ENCODE assay signal across 1 cellular context in genomic region chr6:31776961-31777666, GRCh38.
TF ChIP-seq lines count a peak whose summit lies in the region.

Gene VWA7, minus strand, starts transcription at chr6:31777328. Its CDS starts 549 bp downstream, at chr6:31776779.

TF ChIP-seq in K562, 482 proteins besides CTCF, POLR2A, EP300 and RAD21 (continued from another document and continues in another):
- TF ChIP-seq REST (CRISPR knock-in tag; IDR thresholded peaks at IDR 0.05; ENCODE audit: low read depth) (peak; percentile 13; the same call in 1 of the 2 replicates), PATZ1 (CRISPR knock-in tag; IDR thresholded peaks at IDR 0.05; ENCODE audit: borderline replicate concordance) (0 out of 2 replicates have a peak, but pooled peaks have one; percentile 51), ZNF512 (tag; IDR thresholded peaks at IDR 0.05) (no peak), OTX1 (CRISPR knock-in tag; IDR thresholded peaks at IDR 0.05) (peak; percentile 78), NR4A1 (CRISPR knock-in tag; IDR thresholded peaks at IDR 0.05) (peak; percentile 79; the same call in 1 of the 2 replicates), NR4A1 (tag; IDR thresholded peaks at IDR 0.05) (peak; percentile 86), STAT5A (IDR thresholded peaks at IDR 0.05; ENCODE audit: borderline replicate concordance, low read length) (peak; percentile 71; the same call in 1 of the 2 replicates), ZKSCAN3 (CRISPR knock-in tag; IDR thresholded peaks at IDR 0.05) (no peak), HMGXB4 (CRISPR knock-in tag; IDR thresholded peaks at IDR 0.05) (peak; percentile 87; the same call in 1 of the 2 replicates), NONO (IDR thresholded peaks at IDR 0.05; ENCODE audit: low read depth in 2 of 2, low read length in 1 of 2) (no peak), MCM7 (IDR thresholded peaks at IDR 0.05) (no peak), THAP12 (CRISPR knock-in tag; IDR thresholded peaks at IDR 0.05) (peak; percentile 82; the same call in 1 of the 2 replicates), SMAD3 (CRISPR knock-in tag; conservative IDR thresholded peaks at IDR 0.05) (peak; percentile 69; the same call in 1 of the 2 replicates), TEAD4 (IDR thresholded peaks at IDR 0.05; ENCODE audit: low read length) (peak; percentile 86), TEAD4 (CRISPR knock-in tag; IDR thresholded peaks at IDR 0.05; ENCODE audit: borderline replicate concordance) (no peak), CBFA2T3 (IDR thresholded peaks at IDR 0.05) (peak; percentile 86), USF1 (CRISPR knock-in tag; IDR thresholded peaks at IDR 0.05) (peak; percentile 66), NBN (IDR thresholded peaks at IDR 0.05; ENCODE audit: low read depth) (peak; percentile 97), ZKSCAN1 (IDR thresholded peaks at IDR 0.05; ENCODE audit: low read depth, low read length) (peak; percentile 91), GTF2F1 (IDR thresholded peaks at IDR 0.05; ENCODE audit: low read depth, low read length) (peak; percentile 87), ZNF586 (CRISPR knock-in tag; conservative IDR thresholded peaks at IDR 0.05) (0 out of 2 replicates have a peak, but pooled peaks have one; percentile 53), NCOA6 (IDR thresholded peaks at IDR 0.05) (no peak), ZNF311 (CRISPR knock-in tag; IDR thresholded peaks at IDR 0.05) (no peak), SMC3 (conservative IDR thresholded peaks at IDR 0.05; ENCODE audit: insufficient read depth, low read depth, low read length) (peak; percentile 51; the same call in 1 of the 2 replicates), ZNF175 (CRISPR knock-in tag; IDR thresholded peaks at IDR 0.05; ENCODE audit: low read depth) (peak; percentile 85; the same call in 1 of the 2 replicates), FUS (optimal IDR thresholded peaks at IDR 0.05; ENCODE audit: low read depth, low read length) (no peak), MITF (IDR thresholded peaks at IDR 0.05) (peak; percentile 94), ZNF57 (CRISPR knock-in tag; IDR thresholded peaks at IDR 0.05) (0 out of 2 replicates have a peak, but pooled peaks have one; percentile 27), GABPB2 (CRISPR knock-in tag; conservative IDR thresholded peaks at IDR 0.05) (0 out of 2 replicates have a peak, but pooled peaks have one; percentile 29), E2F4 (CRISPR knock-in tag; IDR thresholded peaks at IDR 0.05; ENCODE audit: low read depth) (no peak), SIX5 (IDR thresholded peaks at IDR 0.05; ENCODE audit: borderline replicate concordance in 1 of 2, insufficient read depth in 1 of 2, low read depth in 1 of 2, low read length in 2 of 2) (no peak), SUPT5H (IDR thresholded peaks at IDR 0.05) (peak; percentile 83), DLX4 (CRISPR knock-in tag; IDR thresholded peaks at IDR 0.05) (no peak), SAFB2 (IDR thresholded peaks at IDR 0.05; ENCODE audit: borderline replicate concordance, low read depth, low read length, severe bottlenecking) (no peak), ETV6 (IDR thresholded peaks at IDR 0.05; ENCODE audit: borderline replicate concordance in 1 of 2, low read depth in 2 of 2, low read length in 1 of 2) (peak; percentile 72 to 88; a peak in 2 of 4 replicates), ETV6 (CRISPR knock-in tag; IDR thresholded peaks at IDR 0.05; ENCODE audit: borderline replicate concordance) (peak; percentile 18; the same call in 1 of the 2 replicates), RB1 (IDR thresholded peaks at IDR 0.05; ENCODE audit: low read depth) (peak; percentile 90), RBM39 (optimal IDR thresholded peaks at IDR 0.05; ENCODE audit: low read depth, low read length) (peak; percentile 0), ZNF12 (CRISPR knock-in tag; IDR thresholded peaks at IDR 0.05) (no peak), HLTF (IDR thresholded peaks at IDR 0.05) (peak; percentile 92; the same call in 1 of the 2 replicates), ZNF395 (CRISPR knock-in tag; IDR thresholded peaks at IDR 0.05) (peak; percentile 93), THRA (IDR thresholded peaks at IDR 0.05) (no peak), ZNF444 (CRISPR knock-in tag; IDR thresholded peaks at IDR 0.05) (no peak), TRIM24 (IDR thresholded peaks at IDR 0.05) (peak; percentile 91 to 92), MCM2 (IDR thresholded peaks at IDR 0.05; ENCODE audit: low read depth) (no peak), ATF7 (IDR thresholded peaks at IDR 0.05) (peak; percentile 98)
